ENCODE assay signal across 17 cellular contexts in the genomic region with DNA sequence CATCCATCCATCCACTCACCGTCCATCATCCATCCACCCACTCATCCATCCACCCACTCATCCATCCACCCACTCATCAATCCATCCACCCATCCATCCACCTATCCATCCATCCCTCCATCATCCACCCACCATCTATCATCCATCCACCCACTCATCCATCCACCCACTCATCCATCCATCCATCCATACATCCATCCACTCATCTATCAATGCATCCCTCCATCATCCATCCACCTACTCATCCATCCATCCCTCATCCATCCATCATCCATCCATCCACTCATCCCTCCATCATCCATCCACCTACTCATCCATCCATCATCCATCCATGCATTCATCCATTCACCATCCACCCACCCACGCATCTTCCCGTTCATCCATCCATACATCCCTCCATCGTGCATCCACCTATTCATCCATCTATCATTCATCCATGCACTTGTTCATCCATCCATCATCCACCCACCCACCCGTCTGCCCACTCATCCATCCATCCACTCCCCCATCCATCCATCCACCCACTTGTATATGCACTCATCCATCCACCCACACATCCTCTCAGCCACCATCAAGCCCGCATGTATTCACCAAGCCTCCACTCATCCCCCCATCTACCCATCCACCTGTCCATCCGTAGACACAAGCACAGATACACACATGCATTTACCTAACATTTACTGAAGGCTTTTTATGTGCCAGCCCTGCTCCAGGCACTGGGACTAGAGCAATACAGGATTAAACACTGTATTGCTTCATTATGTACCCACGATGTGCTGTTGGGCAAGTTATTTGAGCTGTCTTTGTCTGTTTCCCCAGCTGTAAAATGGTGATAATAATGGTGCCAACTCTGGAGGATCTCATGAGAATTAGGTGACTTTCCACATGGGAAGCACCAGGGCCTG. TPM values are rescaled to one million over a fixed set of nuclear protein-coding genes. Genes with fewer than 3 reads are reported as not detected.
"Had no signal": no experiment of that assay in that cellular context is flagged by ENCODE, and none has a peak within 500 bp of the region (broad histone marks: within the 10 kb centered on the region; RNA-seq: fewer than 3 reads in every experiment).

No MANE protein-coding gene starts in this region.

- H3K27ac ChIP-seq: gastrocnemius medialis, left ventricle myocardium inferior, pancreas, tibial artery had no signal

- DNase-seq: activated CD4-positive, alpha-beta T cell treated with anti-CD3 and anti-CD28 coated beads for 4 hours; activated CD8-positive, alpha-beta memory T cell treated with anti-CD3 and anti-CD28 coated beads, Interleukin-2, amount 50 U/mL, for 4 hours; activated CD8-positive, alpha-beta T cell treated with anti-CD3 and anti-CD28 coated beads for 36 hours; activated T-cell treated with anti-CD3 and anti-CD28 coated beads, Interleukin-2, amount 50 U/mL, for 72 hours; central memory CD4-positive, alpha-beta T cell; cortex of kidney; effector CD8-positive, alpha-beta T cell; gastrocnemius medialis; left ventricle myocardium inferior; mesenchymal stem cell; pancreas; stimulated activated CD4-positive, alpha-beta T cell treated with anti-CD3 and anti-CD28 coated beads, Interleukin-4, amount 100 ng/mL, for 24 hours; tibial artery had no signal

- H3K4me3 ChIP-seq: gastrocnemius medialis, left ventricle myocardium inferior, pancreas, tibial artery had no signal

- H3K27ac Mint-ChIP-seq: activated CD8-positive, alpha-beta T cell treated with anti-CD3 and anti-CD28 coated beads for 36 hours; activated T-cell treated with anti-CD3 and anti-CD28 coated beads, Interleukin-2, amount 50 U/mL, for 72 hours; T-helper 1 cell treated with Interleukin-12 subunit alpha and Interleukin-12 subunit beta and Interleukin-4 antibody, amounts not matched to agents 30 μg/mL and 1 μg/mL, for 36 hours had no signal

- ATAC-seq: activated CD8-positive, alpha-beta T cell treated with anti-CD3 and anti-CD28 coated beads for 36 hours; activated T-cell treated with anti-CD3 and anti-CD28 coated beads, Interleukin-2, amount 50 U/mL, for 72 hours; gastrocnemius medialis; pancreas had no signal

- H3K27me3 Mint-ChIP-seq: activated CD8-positive, alpha-beta T cell treated with anti-CD3 and anti-CD28 coated beads for 36 hours had no signal

- H3K9me3 ChIP-seq: gastrocnemius medialis, left ventricle myocardium inferior, pancreas, tibial artery had no signal

- H3K4me3 Mint-ChIP-seq: activated CD8-positive, alpha-beta T cell treated with anti-CD3 and anti-CD28 coated beads for 36 hours; activated T-cell treated with anti-CD3 and anti-CD28 coated beads, Interleukin-2, amount 50 U/mL, for 72 hours; T-helper 1 cell treated with Interleukin-12 subunit alpha and Interleukin-12 subunit beta and Interleukin-4 antibody, amounts not matched to agents 30 μg/mL and 1 μg/mL, for 36 hours had no signal

- H3K36me3 ChIP-seq: gastrocnemius medialis, left ventricle myocardium inferior, pancreas had no signal

- H3K27me3 ChIP-seq: gastrocnemius medialis, pancreas had no signal

- FAIRE-seq: keratinocyte, pancreas had no signal

RNA-seq across cellular contexts. Expression of a gene that starts 30.8 kb away (rescaled TPM):
- total RNA-seq: gastrocnemius medialis, left ventricle myocardium inferior had no signal

RNA-seq across cellular contexts. Expression of a gene that starts 33.0 kb away (rescaled TPM):
- total RNA-seq: gastrocnemius medialis, left ventricle myocardium inferior, renal cortical epithelial cell had no signal
- polyA plus RNA-seq: keratinocyte, neural cell, pancreas had no signal

RNA-seq across cellular contexts. Expression of a gene that starts 56.1 kb away (rescaled TPM):
- total RNA-seq: activated CD8-positive, alpha-beta T cell treated with anti-CD3 and anti-CD28 coated beads for 36 hours; activated T-cell treated with anti-CD3 and anti-CD28 coated beads, Interleukin-2, amount 50 U/mL, for 72 hours; pancreas; renal cortical epithelial cell had no signal
- polyA plus RNA-seq: keratinocyte, pancreas had no signal
